In genomic region chr11:59151761-59152160, GRCh38 we compare ENCODE assay signal across 12 cellular contexts. TPM values are rescaled to one million over a fixed set of nuclear protein-coding genes. Genes with fewer than 3 reads are reported as not detected.
DNase-seq lines count a peak whose midpoint lies in the region; ATAC-seq, FAIRE-seq and TF ChIP-seq lines count a peak whose summit lies in the region.
"Had no signal": no experiment of that assay in that cellular context is flagged by ENCODE, and none has a peak within 500 bp of the region (broad histone marks: within the 10 kb centered on the region; RNA-seq: fewer than 3 reads in every experiment).

No MANE protein-coding gene starts in this region.

- 68% methylated on average over 1 of the region's 1 CpG for WGBS in SK-N-SH (ENCODE audit: low lambda C conversion rate)

- no peaks in the 10 kb centered on the region for H3K9me3 ChIP-seq in SK-N-SH

- no peaks in the 10 kb centered on the region for H3K27me3 Mint-ChIP-seq in activated T-helper 17 cell treated with anti-CD3 and anti-CD28 coated beads, Interleukin-2, amount 50 U/mL, for 72 hours
- peaks cover 1% of the 10 kb centered on the region for H3K27me3 Mint-ChIP-seq in type B pancreatic cell

- H3K9ac ChIP-seq in SK-N-SH, result no peak overlapping the region

- H3K36me3 Mint-ChIP-seq in activated T-helper 17 cell treated with anti-CD3 and anti-CD28 coated beads, Interleukin-2, amount 50 U/mL, for 72 hours (ENCODE audit: low read depth), result peaks cover 66% of the 10 kb centered on the region
- H3K36me3 Mint-ChIP-seq in type B pancreatic cell, result peaks cover 10% of the 10 kb centered on the region

- DNase-seq in SK-N-SH (no peak), type B pancreatic cell (ENCODE audit: extremely low spot score, unreplicated experiment) (no peak), urothelium cell line (ENCODE audit: low spot score) (no peak), left cardiac atrium (no peak)
- DNase-seq: activated CD4-positive, alpha-beta T cell treated with anti-CD3 and anti-CD28 coated beads, Interleukin-2, amount 50 U/mL, for 4 hours; left ventricle myocardium inferior; NCI-H2029 treated with DMSO at 0.1 percent for 48 hours had no signal

- H3K4me1 ChIP-seq in SK-N-SH (ENCODE audit: control insufficient read depth in 1 of 2, insufficient read depth in 2 of 2, low read depth in 1 of 2, low read length in 1 of 2), result no peaks in the 10 kb centered on the region
- H3K4me1 ChIP-seq: left ventricle myocardium inferior had no signal

- H3K27ac ChIP-seq in SK-N-SH (ENCODE audit: low read depth in 2 of 2, low read length in 1 of 2), result no peak overlapping the region
- H3K27ac ChIP-seq: left ventricle myocardium inferior had no signal

- no peak for FAIRE-seq in urothelium cell line (lab: Jason Lieb, UNC)
- FAIRE-seq: bronchial epithelial cell had no signal

- no peak for TF ChIP-seq CTCF in SK-N-SH (IDR thresholded peaks at IDR 0.05)
- TF ChIP-seq CTCF in type B pancreatic cell (conservative IDR thresholded peaks at IDR 0.05), result no peak

- no peak overlapping the region for H3K4me2 ChIP-seq in SK-N-SH

- intact Hi-C loops in left cardiac atrium (cut with DNase I), result no loop called here

- no peak for TF ChIP-seq RAD21 in SK-N-SH (IDR thresholded peaks at IDR 0.05; ENCODE audit: low read length)

- H3K9me2 ChIP-seq in SK-N-SH, result no peaks in the 10 kb centered on the region

- H3F3A ChIP-seq in SK-N-SH (replicated peaks; ENCODE audit: insufficient read depth), result no peaks in the 10 kb centered on the region

- peaks cover 0 to 4% of the 10 kb centered on the region in 2 experiments for H3K36me3 ChIP-seq in SK-N-SH (replicated peaks in 1 of 2; ENCODE audit: control insufficient read depth in 1 of 2, insufficient read depth in 2 of 2, low read length in 1 of 2)

- ATAC-seq in GM18502 (IDR thresholded peaks at IDR 0.05; ENCODE audit: poor library complexity, unreplicated experiment) (peak; percentile 62), GM19455 (IDR thresholded peaks at IDR 0.05; ENCODE audit: unreplicated experiment) (peak; percentile 53), HG03064 (IDR thresholded peaks at IDR 0.05; ENCODE audit: low read depth, unreplicated experiment) (peak; percentile 46), left cardiac atrium (no peak)
- ATAC-seq in activated T-helper 17 cell treated with anti-CD3 and anti-CD28 coated beads, Interleukin-2, amount 50 U/mL, for 72 hours (replicated peaks), result peak; percentile 65

- no peaks in the 10 kb centered on the region for H3K79me2 ChIP-seq in SK-N-SH (ENCODE audit: insufficient read depth)

- H3K4me3 ChIP-seq in SK-N-SH (ENCODE audit: low read depth in 2 of 2, low read length in 1 of 2), result no peak overlapping the region
- H3K4me3 ChIP-seq: left ventricle myocardium inferior had no signal

- no peaks in the 10 kb centered on the region for H4K20me1 ChIP-seq in SK-N-SH (ENCODE audit: insufficient read depth)

- peak overlapping the region; percentile 74 for H3K27ac Mint-ChIP-seq in activated T-helper 17 cell treated with anti-CD3 and anti-CD28 coated beads, Interleukin-2, amount 50 U/mL, for 72 hours
- no peak overlapping the region for H3K27ac Mint-ChIP-seq in type B pancreatic cell

- no peak for TF ChIP-seq EP300 in SK-N-SH (IDR thresholded peaks at IDR 0.05; ENCODE audit: borderline replicate concordance in 1 of 2, low read depth in 1 of 2, low read length in 1 of 2)

- POLR2A ChIA-PET in SK-N-SH (lab: Yijun Ruan, JAX), result no interaction called here

- CTCF ChIA-PET in SK-N-SH (lab: Yijun Ruan, JAX), result interaction anchor here (1.9 kb wide), 1 partner anchor 16 kb away, joined by 10 read pairs; no protein-coding TSS in a partner anchor

- no peak overlapping the region for H2AFZ ChIP-seq in SK-N-SH (ENCODE audit: low read depth)

- H3K27me3 ChIP-seq in SK-N-SH (ENCODE audit: insufficient read depth), result no peaks in the 10 kb centered on the region

- no peaks in the 10 kb centered on the region for H3K9me3 Mint-ChIP-seq in activated T-helper 17 cell treated with anti-CD3 and anti-CD28 coated beads, Interleukin-2, amount 50 U/mL, for 72 hours
- H3K9me3 Mint-ChIP-seq in type B pancreatic cell, result no peaks in the 10 kb centered on the region

- peak overlapping the region; percentile 73 for H3K4me3 Mint-ChIP-seq in activated T-helper 17 cell treated with anti-CD3 and anti-CD28 coated beads, Interleukin-2, amount 50 U/mL, for 72 hours
- H3K4me3 Mint-ChIP-seq in type B pancreatic cell, result no peak overlapping the region

- peaks cover 22% of the 10 kb centered on the region for H3K4me1 Mint-ChIP-seq in activated T-helper 17 cell treated with anti-CD3 and anti-CD28 coated beads, Interleukin-2, amount 50 U/mL, for 72 hours
- H3K4me1 Mint-ChIP-seq in type B pancreatic cell (ENCODE audit: unreplicated experiment), result no peaks in the 10 kb centered on the region

TF ChIP-seq in SK-N-SH, 30 proteins besides CTCF, POLR2A, EP300 and RAD21 (continues in another document):
- no peak for TF ChIP-seq NFIC (IDR thresholded peaks at IDR 0.05; ENCODE audit: borderline replicate concordance)
- TF ChIP-seq JUND (IDR thresholded peaks at IDR 0.05), result no peak
- no peak for TF ChIP-seq USF1 (IDR thresholded peaks at IDR 0.05; ENCODE audit: borderline replicate concordance, low read depth)
- no peak for TF ChIP-seq FOXM1 (IDR thresholded peaks at IDR 0.05; ENCODE audit: low read depth)
- TF ChIP-seq FOSL2 (IDR thresholded peaks at IDR 0.05; ENCODE audit: borderline replicate concordance, low read depth), result no peak
- no peak for TF ChIP-seq RXRA (IDR thresholded peaks at IDR 0.05; ENCODE audit: borderline replicate concordance, low read depth)
- no peak for TF ChIP-seq GATA2 (CRISPR knock-in tag; IDR thresholded peaks at IDR 0.05)
- no peak for TF ChIP-seq PBX3 (IDR thresholded peaks at IDR 0.05)
- no peak for TF ChIP-seq SIN3A (IDR thresholded peaks at IDR 0.05; ENCODE audit: borderline replicate concordance, low read depth, low read length)
- TF ChIP-seq CHD2 (IDR thresholded peaks at IDR 0.05; ENCODE audit: low read length, partially characterized antibody), result no peak
- no peak for TF ChIP-seq YY1 (IDR thresholded peaks at IDR 0.05; ENCODE audit: low read depth)
- TF ChIP-seq IRF3 (IDR thresholded peaks at IDR 0.05; ENCODE audit: low read depth, low read length), result no peak
- no peak for TF ChIP-seq USF2 (IDR thresholded peaks at IDR 0.05; ENCODE audit: borderline replicate concordance, low read depth, low read length)
- no peak for TF ChIP-seq TAF1 (IDR thresholded peaks at IDR 0.05; ENCODE audit: borderline replicate concordance, low read depth, low read length)

RNA-seq across cellular contexts. Expression of gene FAM111A, which starts 9.1 kb away (rescaled TPM):
- total RNA-seq in activated T-helper 17 cell treated with anti-CD3 and anti-CD28 coated beads, Interleukin-2, amount 50 U/mL, for 72 hours, result 10 to 100 TPM; 80.2 to 92.7 TPM
- 5.9 and 8.7 TPM in 2 replicates for polyA plus RNA-seq in SK-N-SH (2012; rRNA removed)
- 5.3 and 5.4 TPM in 2 replicates for polyA plus RNA-seq in SK-N-SH (2012; cell fraction: cytosol; rRNA removed)
- 20.5 and 35.0 TPM in 2 replicates for polyA plus RNA-seq in SK-N-SH (2012; cell fraction: nucleus; rRNA removed)
- total RNA-seq in type B pancreatic cell (ENCODE audit: low replicate concordance), result 28.4 and 29.1 TPM in 2 replicates
- total RNA-seq in left cardiac atrium, result 10 to 100 TPM in 1 of 2 donors, 1 to 10 TPM in 1; 7.8 to 14.6 TPM

RNA-seq across cellular contexts. Expression of gene DTX4, which starts 20.2 kb away (rescaled TPM):
- total RNA-seq in activated T-helper 17 cell treated with anti-CD3 and anti-CD28 coated beads, Interleukin-2, amount 50 U/mL, for 72 hours, result under 1 TPM; 0.13 to 0.16 TPM
- polyA plus RNA-seq in SK-N-SH (2012; rRNA removed), result 0.02 and 0.05 TPM in 2 replicates
- polyA plus RNA-seq in SK-N-SH (2012; cell fraction: cytosol; rRNA removed), result 0.04 and 0.08 TPM in 2 replicates
- 0.11 and 0.27 TPM in 2 replicates for polyA plus RNA-seq in SK-N-SH (2012; cell fraction: nucleus; rRNA removed)
- total RNA-seq in type B pancreatic cell (ENCODE audit: low replicate concordance) (55.3 and 79.2 TPM in 2 replicates), left cardiac atrium (1 to 10 TPM; 3.6 to 5.0 TPM)

RNA-seq across cellular contexts. Expression of gene FAM111B, which starts 44.7 kb away (rescaled TPM):
- 10 to 100 TPM; 51.5 to 64.8 TPM for total RNA-seq in activated T-helper 17 cell treated with anti-CD3 and anti-CD28 coated beads, Interleukin-2, amount 50 U/mL, for 72 hours
- 0.94 and 1.0 TPM in 2 replicates for polyA plus RNA-seq in SK-N-SH (2012; rRNA removed)
- polyA plus RNA-seq in SK-N-SH (2012; cell fraction: cytosol; rRNA removed), result 1.2 and 1.4 TPM in 2 replicates
- 0.36 and 0.49 TPM in 2 replicates for polyA plus RNA-seq in SK-N-SH (2012; cell fraction: nucleus; rRNA removed)
- total RNA-seq in type B pancreatic cell (ENCODE audit: low replicate concordance), result 12.7 and 13.2 TPM in 2 replicates
- total RNA-seq in left cardiac atrium, result 1 to 10 TPM in 1 of 2 donors, under 1 TPM in 1; 0.92 to 2.9 TPM

Comparison
In these comparisons a context has a peak if more than half of its experiments do, and no peak if none do; other contexts are left out.
1. ATAC-seq: peak in GM18502 (single experiment), GM19455 (single experiment), HG03064 (single experiment) and activated T-helper 17 cell treated with anti-CD3 and anti-CD28 coated beads, Interleukin-2, amount 50 U/mL, for 72 hours (single experiment); none in left cardiac atrium (0 of 2).